1 cellular context compared by ENCODE assay signal in the genomic region with DNA sequence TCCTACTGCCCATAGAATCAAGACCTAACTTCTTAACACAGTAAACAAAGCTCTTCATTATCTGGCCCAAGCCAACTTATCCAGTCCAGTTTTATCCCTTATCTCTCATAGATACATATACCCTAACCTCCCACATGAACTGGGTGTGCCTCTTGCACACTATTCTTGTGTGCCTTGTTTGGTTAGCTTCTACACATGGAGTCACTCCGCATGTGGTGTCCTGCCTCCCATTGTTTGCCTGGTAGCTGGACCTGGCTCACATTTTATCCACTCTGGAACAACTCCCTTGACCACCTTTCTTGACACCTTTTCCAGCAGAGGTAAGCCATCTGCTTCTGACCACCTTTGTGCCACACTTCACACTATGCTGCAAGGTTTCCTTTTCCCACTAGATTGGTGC.
TF ChIP-seq lines count a peak whose summit lies in the region.

No MANE protein-coding gene starts in this region.

TF ChIP-seq in SK-N-SH treated with all-trans-retinoic acid at 6 μM for 48 hours, 23 proteins besides CTCF, POLR2A, EP300 and RAD21 (continued from another document):
- TF ChIP-seq ZFP3 (CRISPR knock-in tag; IDR thresholded peaks at IDR 0.05): no peak
- TF ChIP-seq ZC3H10 (CRISPR knock-in tag; IDR thresholded peaks at IDR 0.05): no peak
